1 cellular context compared by ENCODE assay signal in genomic region chr6:134063966-134064445, GRCh38.
A peak's percentile ranks its signal among the peaks of the same experiment; 100 is the strongest.
TF ChIP-seq lines count a peak whose summit lies in the region.

No MANE protein-coding gene starts in this region.

TF ChIP-seq in HepG2, 621 proteins besides CTCF, POLR2A, EP300 and RAD21 (continued from another document):
- no peak for TF ChIP-seq ZNF639 (CRISPR knock-in tag; conservative IDR thresholded peaks at IDR 0.05)
- no peak for TF ChIP-seq MAZ (IDR thresholded peaks at IDR 0.05; ENCODE audit: borderline replicate concordance, low read depth, low read length)
- TF ChIP-seq MAZ (CRISPR knock-in tag; IDR thresholded peaks at IDR 0.05; ENCODE audit: low read depth) = no peak
- peak; percentile 32; the same call in 1 of the 2 replicates for TF ChIP-seq GATAD1 (CRISPR knock-in tag; IDR thresholded peaks at IDR 0.05)
- no peak for TF ChIP-seq MBD4 (IDR thresholded peaks at IDR 0.05; ENCODE audit: borderline replicate concordance, low read length)
- TF ChIP-seq SALL1 (CRISPR knock-in tag; IDR thresholded peaks at IDR 0.05) = peak; percentile 47; the same call in 1 of the 2 replicates
- TF ChIP-seq ZBTB20 (CRISPR knock-in tag; IDR thresholded peaks at IDR 0.05; ENCODE audit: borderline replicate concordance, low read depth) = no peak
- peak; percentile 93 for TF ChIP-seq SMC3 (IDR thresholded peaks at IDR 0.05; ENCODE audit: low read length)
TF ChIP-seq in HepG2: peak in this region for 24.
